Comparison of ENCODE assay signal across 1 cellular context in the genomic region with DNA sequence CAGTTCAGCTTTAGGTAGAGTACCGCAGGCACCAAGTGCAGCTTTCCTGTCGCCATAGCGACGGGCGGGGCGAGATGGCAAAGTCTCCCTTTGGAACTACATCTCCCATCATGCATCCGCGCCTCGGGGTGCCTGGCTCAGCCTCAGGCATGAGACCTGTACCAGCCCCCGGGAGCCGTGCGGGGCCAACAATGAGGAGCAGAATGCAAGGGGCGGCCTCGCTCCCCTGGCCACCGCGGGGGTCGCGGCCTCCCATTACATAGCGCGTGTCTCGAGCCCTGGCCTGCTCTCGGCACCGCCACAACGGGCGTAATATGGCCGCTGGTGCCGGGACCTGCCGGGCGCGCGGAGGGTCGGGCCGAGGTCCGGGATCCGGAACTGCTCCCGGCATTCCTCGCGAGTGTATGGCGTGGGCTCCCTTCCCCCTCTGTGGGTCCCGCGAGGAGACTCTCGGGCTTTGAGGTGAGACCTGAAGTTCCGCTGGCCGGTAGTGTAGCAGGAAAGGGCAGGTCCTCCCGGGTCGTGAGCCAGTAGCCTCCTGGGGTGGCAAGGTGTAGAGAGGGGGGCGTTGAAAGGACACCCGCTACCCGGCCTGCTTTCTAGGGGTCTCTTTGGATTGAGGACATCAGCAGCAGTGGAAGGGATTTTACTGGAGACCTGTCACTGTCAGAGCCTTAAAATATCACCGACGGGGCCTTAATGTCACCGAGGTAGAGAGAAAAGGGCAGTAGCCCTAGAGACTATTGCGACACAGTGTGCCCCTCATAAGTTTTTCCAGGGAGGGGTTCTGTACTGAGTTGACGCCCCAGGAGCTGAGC.
TF ChIP-seq lines count a peak whose summit lies in the region.

THTPA (plus strand) TSS at position 390 of the 818 bp plus-strand sequence. CDS start 487 bp downstream, outside the sequence.

TF ChIP-seq in HepG2, 621 proteins besides CTCF, POLR2A, EP300 and RAD21 (continued from another document and continues in another):
- TF ChIP-seq ZSCAN21 (CRISPR knock-in tag; IDR thresholded peaks at IDR 0.05; ENCODE audit: borderline replicate concordance) (peak; percentile 94), JUNB (CRISPR knock-in tag; IDR thresholded peaks at IDR 0.05; ENCODE audit: borderline replicate concordance) (no peak), ZSCAN5A (CRISPR knock-in tag; IDR thresholded peaks at IDR 0.05; ENCODE audit: borderline replicate concordance) (peak; percentile 89), ATAD3A (CRISPR knock-in tag; IDR thresholded peaks at IDR 0.05) (peak; percentile 24), JDP2 (CRISPR knock-in tag; IDR thresholded peaks at IDR 0.05; ENCODE audit: borderline replicate concordance) (no peak; the same call in 1 of the 2 replicates), POGZ (CRISPR knock-in tag; IDR thresholded peaks at IDR 0.05) (peak; percentile 94), PBX2 (CRISPR knock-in tag; IDR thresholded peaks at IDR 0.05) (no peak), KLF9 (CRISPR knock-in tag; IDR thresholded peaks at IDR 0.05; ENCODE audit: low read depth) (peak; percentile 84; the same call in 1 of the 2 replicates), ZNF367 (CRISPR knock-in tag; IDR thresholded peaks at IDR 0.05; ENCODE audit: borderline replicate concordance) (peak; percentile 90), BRD4 (CRISPR knock-in tag; IDR thresholded peaks at IDR 0.05) (peak; percentile 100), ZNF646 (CRISPR knock-in tag; IDR thresholded peaks at IDR 0.05) (no peak), ARID4A (CRISPR knock-in tag; IDR thresholded peaks at IDR 0.05; ENCODE audit: borderline replicate concordance) (peak; percentile 100), ZBED4 (CRISPR knock-in tag; IDR thresholded peaks at IDR 0.05; ENCODE audit: borderline replicate concordance) (peak; percentile 99), MZF1 (CRISPR knock-in tag; IDR thresholded peaks at IDR 0.05; ENCODE audit: borderline replicate concordance) (peak; percentile 98; the same call in 1 of the 2 replicates), ISL2 (CRISPR knock-in tag; IDR thresholded peaks at IDR 0.05) (peak; percentile 93), ZNF253 (CRISPR knock-in tag; IDR thresholded peaks at IDR 0.05; ENCODE audit: borderline replicate concordance) (no peak; the same call in 1 of the 2 replicates), DMAP1 (CRISPR knock-in tag; IDR thresholded peaks at IDR 0.05) (peak; percentile 99), AKAP8 (CRISPR knock-in tag; IDR thresholded peaks at IDR 0.05) (peak; percentile 94), MIXL1 (CRISPR knock-in tag; IDR thresholded peaks at IDR 0.05) (peak; percentile 69; the same call in 1 of the 2 replicates)
- TF ChIP-seq, protein P1, sequence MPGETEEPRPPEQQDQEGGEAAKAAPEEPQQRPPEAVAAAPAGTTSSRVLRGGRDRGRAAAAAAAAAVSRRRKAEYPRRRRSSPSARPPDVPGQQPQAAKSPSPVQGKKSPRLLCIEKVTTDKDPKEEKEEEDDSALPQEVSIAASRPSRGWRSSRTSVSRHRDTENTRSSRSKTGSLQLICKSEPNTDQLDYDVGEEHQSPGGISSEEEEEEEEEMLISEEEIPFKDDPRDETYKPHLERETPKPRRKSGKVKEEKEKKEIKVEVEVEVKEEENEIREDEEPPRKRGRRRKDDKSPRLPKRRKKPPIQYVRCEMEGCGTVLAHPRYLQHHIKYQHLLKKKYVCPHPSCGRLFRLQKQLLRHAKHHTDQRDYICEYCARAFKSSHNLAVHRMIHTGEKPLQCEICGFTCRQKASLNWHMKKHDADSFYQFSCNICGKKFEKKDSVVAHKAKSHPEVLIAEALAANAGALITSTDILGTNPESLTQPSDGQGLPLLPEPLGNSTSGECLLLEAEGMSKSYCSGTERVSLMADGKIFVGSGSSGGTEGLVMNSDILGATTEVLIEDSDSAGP (CRISPR knock-in tag; IDR thresholded peaks at IDR 0.05; ENCODE audit: borderline replicate concordance): peak; percentile 96
- TF ChIP-seq, protein P2, sequence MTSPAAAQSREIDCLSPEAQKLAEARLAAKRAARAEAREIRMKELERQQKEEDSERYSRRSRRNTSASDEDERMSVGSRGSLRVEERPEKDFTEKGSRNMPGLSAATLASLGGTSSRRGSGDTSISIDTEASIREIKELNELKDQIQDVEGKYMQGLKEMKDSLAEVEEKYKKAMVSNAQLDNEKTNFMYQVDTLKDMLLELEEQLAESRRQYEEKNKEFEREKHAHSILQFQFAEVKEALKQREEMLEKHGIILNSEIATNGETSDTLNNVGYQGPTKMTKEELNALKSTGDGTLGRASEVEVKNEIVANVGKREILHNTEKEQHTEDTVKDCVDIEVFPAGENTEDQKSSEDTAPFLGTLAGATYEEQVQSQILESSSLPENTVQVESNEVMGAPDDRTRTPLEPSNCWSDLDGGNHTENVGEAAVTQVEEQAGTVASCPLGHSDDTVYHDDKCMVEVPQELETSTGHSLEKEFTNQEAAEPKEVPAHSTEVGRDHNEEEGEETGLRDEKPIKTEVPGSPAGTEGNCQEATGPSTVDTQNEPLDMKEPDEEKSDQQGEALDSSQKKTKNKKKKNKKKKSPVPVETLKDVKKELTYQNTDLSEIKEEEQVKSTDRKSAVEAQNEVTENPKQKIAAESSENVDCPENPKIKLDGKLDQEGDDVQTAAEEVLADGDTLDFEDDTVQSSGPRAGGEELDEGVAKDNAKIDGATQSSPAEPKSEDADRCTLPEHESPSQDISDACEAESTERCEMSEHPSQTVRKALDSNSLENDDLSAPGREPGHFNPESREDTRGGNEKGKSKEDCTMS (CRISPR knock-in tag; conservative IDR thresholded peaks at IDR 0.05): peak; percentile 95
- TF ChIP-seq, protein P3, sequence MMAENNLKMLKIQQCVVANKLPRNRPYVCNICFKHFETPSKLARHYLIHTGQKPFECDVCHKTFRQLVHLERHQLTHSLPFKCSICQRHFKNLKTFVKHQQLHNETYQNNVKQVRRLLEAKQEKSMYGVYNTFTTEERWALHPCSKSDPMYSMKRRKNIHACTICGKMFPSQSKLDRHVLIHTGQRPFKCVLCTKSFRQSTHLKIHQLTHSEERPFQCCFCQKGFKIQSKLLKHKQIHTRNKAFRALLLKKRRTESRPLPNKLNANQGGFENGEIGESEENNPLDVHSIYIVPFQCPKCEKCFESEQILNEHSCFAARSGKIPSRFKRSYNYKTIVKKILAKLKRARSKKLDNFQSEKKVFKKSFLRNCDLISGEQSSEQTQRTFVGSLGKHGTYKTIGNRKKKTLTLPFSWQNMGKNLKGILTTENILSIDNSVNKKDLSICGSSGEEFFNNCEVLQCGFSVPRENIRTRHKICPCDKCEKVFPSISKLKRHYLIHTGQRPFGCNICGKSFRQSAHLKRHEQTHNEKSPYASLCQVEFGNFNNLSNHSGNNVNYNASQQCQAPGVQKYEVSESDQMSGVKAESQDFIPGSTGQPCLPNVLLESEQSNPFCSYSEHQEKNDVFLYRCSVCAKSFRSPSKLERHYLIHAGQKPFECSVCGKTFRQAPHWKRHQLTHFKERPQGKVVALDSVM (CRISPR knock-in tag; IDR thresholded peaks at IDR 0.05): peak; percentile 53; the same call in 1 of the 2 replicates
